In genomic region chr9:13113751-13114150, GRCh38 we compare ENCODE assay signal across 26 cellular contexts.
DNase-seq lines count a peak whose midpoint lies in the region; ATAC-seq and TF ChIP-seq lines count a peak whose summit lies in the region.
"Had no signal": no experiment of that assay in that cellular context is flagged by ENCODE, and none has a peak within 500 bp of the region (broad histone marks: within the 10 kb centered on the region; RNA-seq: fewer than 3 reads in every experiment).

No MANE protein-coding gene starts in this region.

- DNase-seq in ELR (ENCODE audit: low read depth) = peak; percentile 22
- no peak for DNase-seq in RWPE2 (ENCODE audit: low spot score)
- DNase-seq in inferior parietal cortex (ENCODE audit: extremely low spot score) = peak; percentile 27
- no peak for DNase-seq in activated T-helper 1 cell treated with anti-CD3 and anti-CD28 coated beads, Interleukin-12 subunit alpha, Interleukin-12 subunit beta, Interleukin-2, Interleukin-4 antibody, amounts not matched to agents 30 ng/mL and 10 ng/mL and 1 ng/mL, durations not matched to agents 14 hours and 24 hours and 36 hours (ENCODE audit: low spot score)
- no peak for DNase-seq in left colon
- DNase-seq in CD1c-positive myeloid dendritic cell (ENCODE audit: extremely low spot score) = no peak
- DNase-seq in activated CD4-positive, alpha-beta memory T cell treated with anti-CD3 and anti-CD28 coated beads for 36 hours = no peak
- DNase-seq: activated CD4-positive, alpha-beta T cell treated with anti-CD3 and anti-CD28 coated beads for 48 hours; activated naive CD4-positive, alpha-beta T cell treated with anti-CD3 and anti-CD28 coated beads, Interleukin-2, amount 50 U/mL, for 16 hours; CD4-positive, CD25-positive, alpha-beta regulatory T cell; effector CD8-positive, alpha-beta T cell; erythroblast; head of caudate nucleus; Kasumi-1; left cardiac atrium; NCI-H1930; NCI-H774; posterior cingulate gyrus; right lobe of liver; stimulated activated CD4-positive, alpha-beta T cell treated with anti-CD3 and anti-CD28 coated beads, Interleukin-15, amount 100 ng/mL, for 24 hours had no signal

- H3K9me3 ChIP-seq in RWPE2 (ENCODE audit: severe bottlenecking) = no peaks in the 10 kb centered on the region
- H3K9me3 ChIP-seq: ascending aorta, right lobe of liver, tibial nerve had no signal

- H3K9me3 Mint-ChIP-seq in activated T-helper 1 cell treated with anti-CD3 and anti-CD28 coated beads, Interleukin-12 subunit alpha, Interleukin-12 subunit beta, Interleukin-2, Interleukin-4 antibody, amounts not matched to agents 30 ng/mL and 10 ng/mL and 1 ng/mL, durations not matched to agents 14 hours and 24 hours and 36 hours = no peaks in the 10 kb centered on the region
- H3K9me3 Mint-ChIP-seq in activated CD4-positive, alpha-beta memory T cell treated with anti-CD3 and anti-CD28 coated beads for 36 hours = peaks cover 6% of the 10 kb centered on the region
- H3K9me3 Mint-ChIP-seq: stimulated activated naive CD8-positive, alpha-beta T cell treated with anti-CD3 and anti-CD28 coated beads, Interleukin-15, Interleukin-2, amounts not matched to agents 100 ng/mL and 50 ng/mL, for 24 hours had no signal

- intact Hi-C loops in activated T-helper 1 cell treated with anti-CD3 and anti-CD28 coated beads, Interleukin-12 subunit alpha, Interleukin-12 subunit beta, Interleukin-2, Interleukin-4 antibody, amounts not matched to agents 30 ng/mL and 10 ng/mL and 1 ng/mL, durations not matched to agents 14 hours and 24 hours and 36 hours (cut with micrococcal nuclease) = no loop called here
- intact Hi-C loops in left colon (cut with DNase I, micrococcal nuclease) = no loop called here
- intact Hi-C loops in activated CD4-positive, alpha-beta memory T cell treated with anti-CD3 and anti-CD28 coated beads for 36 hours (cut with micrococcal nuclease) = loop anchor here (10.0 kb wide), 1 partner anchor 721 kb away; no protein-coding TSS in a partner anchor

- H3K27me3 Mint-ChIP-seq in activated T-helper 1 cell treated with anti-CD3 and anti-CD28 coated beads, Interleukin-12 subunit alpha, Interleukin-12 subunit beta, Interleukin-2, Interleukin-4 antibody, amounts not matched to agents 30 ng/mL and 10 ng/mL and 1 ng/mL, durations not matched to agents 14 hours and 24 hours and 36 hours (ENCODE audit: insufficient read depth) = no peaks in the 10 kb centered on the region
- H3K27me3 Mint-ChIP-seq in activated CD4-positive, alpha-beta memory T cell treated with anti-CD3 and anti-CD28 coated beads for 36 hours = no peaks in the 10 kb centered on the region
- H3K27me3 Mint-ChIP-seq: CD4-positive, CD25-positive, alpha-beta regulatory T cell; stimulated activated naive CD8-positive, alpha-beta T cell treated with anti-CD3 and anti-CD28 coated beads, Interleukin-15, Interleukin-2, amounts not matched to agents 100 ng/mL and 50 ng/mL, for 24 hours had no signal

- H3K4me1 ChIP-seq in RWPE2 (ENCODE audit: insufficient read depth, poor library complexity, severe bottlenecking) = peaks cover 27% of the 10 kb centered on the region

- no peaks in the 10 kb centered on the region for H3K27me3 ChIP-seq in RWPE2 (ENCODE audit: insufficient read depth, poor library complexity, severe bottlenecking)
- H3K27me3 ChIP-seq: ascending aorta, right lobe of liver, tibial nerve had no signal

- CTCF ChIA-PET in activated CD4-positive, alpha-beta memory T cell treated with anti-CD3 and anti-CD28 coated beads for 36 hours (lab: Charles Lee) = no interaction called here

- peaks cover 14% of the 10 kb centered on the region for H3K36me3 ChIP-seq in RWPE2 (ENCODE audit: low read depth)

- no peak overlapping the region for H3K27ac Mint-ChIP-seq in activated T-helper 1 cell treated with anti-CD3 and anti-CD28 coated beads, Interleukin-12 subunit alpha, Interleukin-12 subunit beta, Interleukin-2, Interleukin-4 antibody, amounts not matched to agents 30 ng/mL and 10 ng/mL and 1 ng/mL, durations not matched to agents 14 hours and 24 hours and 36 hours
- H3K27ac Mint-ChIP-seq in activated CD4-positive, alpha-beta memory T cell treated with anti-CD3 and anti-CD28 coated beads for 36 hours = no peak overlapping the region
- H3K27ac Mint-ChIP-seq: CD4-positive, CD25-positive, alpha-beta regulatory T cell; stimulated activated naive CD8-positive, alpha-beta T cell treated with anti-CD3 and anti-CD28 coated beads, Interleukin-15, Interleukin-2, amounts not matched to agents 100 ng/mL and 50 ng/mL, for 24 hours had no signal

- no peaks in the 10 kb centered on the region for H3K4me1 Mint-ChIP-seq in activated T-helper 1 cell treated with anti-CD3 and anti-CD28 coated beads, Interleukin-12 subunit alpha, Interleukin-12 subunit beta, Interleukin-2, Interleukin-4 antibody, amounts not matched to agents 30 ng/mL and 10 ng/mL and 1 ng/mL, durations not matched to agents 14 hours and 24 hours and 36 hours (ENCODE audit: low read depth)
- H3K4me1 Mint-ChIP-seq in activated CD4-positive, alpha-beta memory T cell treated with anti-CD3 and anti-CD28 coated beads for 36 hours (ENCODE audit: low read depth) = no peaks in the 10 kb centered on the region
- H3K4me1 Mint-ChIP-seq: CD4-positive, CD25-positive, alpha-beta regulatory T cell had no signal

- H3K4me3 ChIP-seq in RWPE2 (ENCODE audit: severe bottlenecking) = no peak overlapping the region
- H3K4me3 ChIP-seq: ascending aorta, right lobe of liver, tibial nerve had no signal

- TF ChIP-seq CTCF in RWPE2 (IDR thresholded peaks at IDR 0.05; ENCODE audit: poor library complexity, severe bottlenecking) = no peak

- no peak overlapping the region for H3K4me3 Mint-ChIP-seq in activated T-helper 1 cell treated with anti-CD3 and anti-CD28 coated beads, Interleukin-12 subunit alpha, Interleukin-12 subunit beta, Interleukin-2, Interleukin-4 antibody, amounts not matched to agents 30 ng/mL and 10 ng/mL and 1 ng/mL, durations not matched to agents 14 hours and 24 hours and 36 hours
- no peak overlapping the region for H3K4me3 Mint-ChIP-seq in activated CD4-positive, alpha-beta memory T cell treated with anti-CD3 and anti-CD28 coated beads for 36 hours
- H3K4me3 Mint-ChIP-seq: stimulated activated naive CD8-positive, alpha-beta T cell treated with anti-CD3 and anti-CD28 coated beads, Interleukin-15, Interleukin-2, amounts not matched to agents 100 ng/mL and 50 ng/mL, for 24 hours had no signal

- H3K36me3 Mint-ChIP-seq in activated T-helper 1 cell treated with anti-CD3 and anti-CD28 coated beads, Interleukin-12 subunit alpha, Interleukin-12 subunit beta, Interleukin-2, Interleukin-4 antibody, amounts not matched to agents 30 ng/mL and 10 ng/mL and 1 ng/mL, durations not matched to agents 14 hours and 24 hours and 36 hours (ENCODE audit: low read depth) = no peaks in the 10 kb centered on the region
- H3K36me3 Mint-ChIP-seq in activated CD4-positive, alpha-beta memory T cell treated with anti-CD3 and anti-CD28 coated beads for 36 hours = no peaks in the 10 kb centered on the region
- H3K36me3 Mint-ChIP-seq: CD4-positive, CD25-positive, alpha-beta regulatory T cell had no signal

- ATAC-seq in RWPE2 (ENCODE audit: low read depth) (no peak), left colon (no peak)
- ATAC-seq: right lobe of liver had no signal

- peak overlapping the region; percentile 24 for H3K27ac ChIP-seq in RWPE2 (ENCODE audit: poor library complexity, severe bottlenecking)
- H3K27ac ChIP-seq in cingulate gyrus (ENCODE audit: low read depth, low read length) = peak overlapping the region; percentile 50
- H3K27ac ChIP-seq: ascending aorta, right lobe of liver, RWPE1, tibial nerve, VCaP had no signal

- POLR2A ChIA-PET in activated CD4-positive, alpha-beta memory T cell treated with anti-CD3 and anti-CD28 coated beads for 36 hours (lab: Charles Lee) = no interaction called here

Comparison
In these comparisons a context has a peak if more than half of its experiments do, and no peak if none do; other contexts are left out.
1. DNase-seq: peak in ELR (single experiment) and inferior parietal cortex (single experiment); none in RWPE2 (single experiment), activated T-helper 1 cell treated with anti-CD3 and anti-CD28 coated beads, Interleukin-12 subunit alpha, Interleukin-12 subunit beta, Interleukin-2, Interleukin-4 antibody, amounts not matched to agents 30 ng/mL and 10 ng/mL and 1 ng/mL, durations not matched to agents 14 hours and 24 hours and 36 hours (single experiment), left colon (0 of 2), CD1c-positive myeloid dendritic cell (single experiment) and activated CD4-positive, alpha-beta memory T cell treated with anti-CD3 and anti-CD28 coated beads for 36 hours (single experiment).